ENCODE assay signal across 8 cellular contexts in the genomic region with DNA sequence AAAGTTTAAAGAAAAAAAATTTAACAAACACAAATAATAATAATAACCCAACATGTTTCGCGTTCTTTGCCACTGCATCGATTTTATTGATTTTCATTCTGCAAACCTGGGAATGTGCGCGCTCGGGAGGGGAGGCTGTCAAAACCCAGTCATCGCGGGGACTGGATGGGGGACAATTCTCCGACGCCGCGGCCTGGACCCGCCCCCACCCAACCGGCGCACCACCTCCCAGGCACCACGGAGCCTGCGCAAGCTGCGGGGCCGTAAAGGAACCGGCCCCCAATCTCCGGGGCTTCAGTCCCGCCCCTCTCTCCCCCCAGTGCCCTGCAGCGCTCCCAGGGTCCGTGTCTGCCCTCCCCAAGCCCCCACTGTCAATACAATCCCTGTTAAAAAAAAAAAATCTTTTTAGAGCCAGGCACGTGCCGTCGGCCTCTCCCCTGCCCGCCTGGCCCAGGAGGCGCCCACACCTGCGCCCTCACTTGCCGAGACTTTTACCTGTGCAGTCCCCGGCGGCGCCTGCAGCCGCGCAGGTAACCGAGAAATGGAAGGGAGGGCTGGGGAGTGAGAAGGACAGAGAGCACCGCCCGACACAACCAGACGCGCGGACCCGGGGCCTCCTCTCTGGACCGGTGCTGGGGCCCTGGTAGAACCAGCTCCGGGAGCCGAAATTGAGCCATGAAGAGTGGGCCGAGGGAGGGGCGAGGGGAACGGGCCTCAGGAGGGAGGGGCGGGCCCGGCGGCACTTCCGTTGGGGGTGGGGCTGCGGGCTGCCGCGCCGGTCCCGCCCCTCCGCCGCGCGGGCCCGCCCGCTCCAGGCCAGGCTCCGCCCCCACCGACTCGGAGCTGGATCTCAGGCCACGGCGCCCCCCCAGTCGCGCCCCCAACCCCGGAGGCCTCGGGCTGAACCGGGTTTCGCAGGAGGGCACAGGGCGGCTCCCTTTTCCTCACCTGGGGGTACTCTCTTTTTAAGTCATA. TPM values are rescaled to one million over a fixed set of nuclear protein-coding genes. Genes with fewer than 3 reads are reported as not detected.
DNase-seq lines count a peak whose midpoint lies in the region; ATAC-seq, FAIRE-seq and TF ChIP-seq lines count a peak whose summit lies in the region.

No MANE protein-coding gene starts in this region.

- H3K27ac ChIP-seq in RWPE2 (ENCODE audit: poor library complexity, severe bottlenecking) (peak overlapping the region; percentile 71), dorsolateral prefrontal cortex (peak overlapping the region in 51 of 59 donors; percentile 6 to 90 (median 75)), HepG2 (ENCODE audit: extremely low read length, insufficient read depth, low read length) (peak overlapping the region; percentile 86), stomach smooth muscle (ENCODE audit: low read length) (peak overlapping the region; percentile 64)

- TF ChIP-seq POLR2A in HepG2 (IDR thresholded peaks at IDR 0.05; ENCODE audit: insufficient read depth in 1 of 2, low read depth in 2 of 2, low read length in 2 of 2) = no peak; a peak in 1 of 4 replicates

- peak; percentile 40 to 48 for ATAC-seq in activated CD4-positive, CD25-positive, alpha-beta regulatory T cell treated with anti-CD3 and anti-CD28 coated beads, Interleukin-2, amount 50 U/mL, for 24 hours
- ATAC-seq in HG03460 (IDR thresholded peaks at IDR 0.05; ENCODE audit: unreplicated experiment) (peak; percentile 49), RWPE2 (ENCODE audit: low read depth) (peak; percentile 81), HepG2 (peak; percentile 68)

- H3K9ac ChIP-seq in HepG2 (ENCODE audit: insufficient read depth, low read depth, low read length) = peak overlapping the region; percentile 78
- H3K9ac ChIP-seq in stomach smooth muscle (ENCODE audit: low read length in 2 of 2) = peak overlapping the region; percentile 68 to 74

- CTCF ChIA-PET in HepG2 (lab: Yijun Ruan, JAX; ENCODE audit: low intra/inter-chr PET ratio, low total read pairs) = no interaction called here

- no peaks in the 10 kb centered on the region for H3K36me3 ChIP-seq in RWPE2 (ENCODE audit: low read depth)
- H3K36me3 ChIP-seq in HepG2 (replicated peaks in 1 of 2; ENCODE audit: control insufficient read depth in 1 of 2, insufficient read depth in 2 of 2, low read length in 2 of 2) = peaks cover 0 to 5% of the 10 kb centered on the region in 2 experiments; a peak in 1 of 5 replicates
- H3K36me3 ChIP-seq in stomach smooth muscle (ENCODE audit: control insufficient read depth in 2 of 2, insufficient read depth in 2 of 2, low read length in 2 of 2) = no peaks in the 10 kb centered on the region

- peaks cover 8% of the 10 kb centered on the region for H3K79me2 ChIP-seq in HepG2 (ENCODE audit: insufficient read depth, low read length)

- BruUV-seq in HepG2 (replicated peaks; lab: Mats Ljungman, UMichigan) = TSS peak; percentile 66

- H3K4me3 ChIP-seq in RWPE2 (ENCODE audit: severe bottlenecking) (peak overlapping the region; percentile 59), dorsolateral prefrontal cortex (peak overlapping the region; percentile 31 to 81 (median 63)), HepG2 (replicated peaks in 1 of 3; ENCODE audit: insufficient read depth in 1 of 3, low read depth in 2 of 3, low read length in 3 of 3) (peak overlapping the region; percentile 84 to 91 (median 87)), stomach smooth muscle (ENCODE audit: low read length in 2 of 2) (peak overlapping the region; percentile 72 to 82)

- no peak overlapping the region for H2AFZ ChIP-seq in HepG2 (ENCODE audit: low read length)

- WGBS in HepG2 (ENCODE audit: low lambda C conversion rate) = 2% methylated on average over 23 of the region's 76 CpGs

- intact Hi-C loops in dorsolateral prefrontal cortex (cut with DNase I) (loop anchor here (10.0 kb wide), 3 partner anchors 396 to 896 kb away; no protein-coding TSS in a partner anchor), HepG2 (cut with micrococcal nuclease; ENCODE audit: unreplicated experiment) (loop anchor here (5.0 to 10.0 kb wide), 3 partner anchors 196 to 1138 kb away; no protein-coding TSS in a partner anchor)

- H4K20me1 ChIP-seq in HepG2 (ENCODE audit: insufficient read depth, low read length) = no peaks in the 10 kb centered on the region

- DNase-seq in activated CD4-positive, CD25-positive, alpha-beta regulatory T cell treated with anti-CD3 and anti-CD28 coated beads, Interleukin-2, amount 50 U/mL, for 72 hours = no peak
- DNase-seq in RWPE2 (ENCODE audit: low spot score) = no peak
- peak in 2 of 10 donors; percentile 55 to 56 for DNase-seq in dorsolateral prefrontal cortex
- no peak for DNase-seq in HepG2 (ENCODE audit: low spot score)
- DNase-seq in RCC 7860 (ENCODE audit: low spot score) = no peak

- H3K9me3 ChIP-seq in RWPE2 (ENCODE audit: severe bottlenecking) (no peaks in the 10 kb centered on the region), HepG2 (ENCODE audit: low read length) (no peaks in the 10 kb centered on the region), stomach smooth muscle (ENCODE audit: control insufficient read depth in 2 of 2, low read length in 2 of 2) (peaks cover 0 to 3% of the 10 kb centered on the region in 2 donors)

- in situ Hi-C loops in HepG2 (cut with HindIII; ENCODE audit: extremely low pct_ligation_motif_present, low pct_unique_long_range_greater_than_20kb) = no loop called here

- TF ChIP-seq CTCF in RWPE2 (IDR thresholded peaks at IDR 0.05; ENCODE audit: poor library complexity, severe bottlenecking) (peak; percentile 11), dorsolateral prefrontal cortex (IDR thresholded peaks at IDR 0.05 in 54 of 56, conservative IDR thresholded peaks at IDR 0.05 in 2 of 56; ENCODE audit: low read depth in 1 of 56, partially characterized antibody in 56 of 56) (no peak), HepG2 (CRISPR knock-in tag; IDR thresholded peaks at IDR 0.05) (no peak; the same call in 1 of the 2 replicates)

- H3K27me3 ChIP-seq in RWPE2 (ENCODE audit: insufficient read depth, poor library complexity, severe bottlenecking) (no peaks in the 10 kb centered on the region), dorsolateral prefrontal cortex (peaks cover 0 to 95% (median 53%) of the 10 kb centered on the region in 45 donors), HepG2 (ENCODE audit: control insufficient read depth in 1 of 2, insufficient read depth in 2 of 2, low read length in 2 of 2) (no peaks in the 10 kb centered on the region), stomach smooth muscle (ENCODE audit: control insufficient read depth in 1 of 2, insufficient read depth in 2 of 2, low read length in 2 of 2) (no peaks in the 10 kb centered on the region)

- peak overlapping the region; percentile 73 for H3K4me2 ChIP-seq in HepG2 (ENCODE audit: low read depth, low read length)

- no peak for FAIRE-seq in HepG2 (lab: Jason Lieb, UNC)
- no peak for FAIRE-seq in RCC 7860 (lab: Jason Lieb, UNC)

- H3K4me1 ChIP-seq in RWPE2 (ENCODE audit: insufficient read depth, poor library complexity, severe bottlenecking) = peaks cover 6% of the 10 kb centered on the region
- H3K4me1 ChIP-seq in HepG2 (ENCODE audit: insufficient read depth, low read length) = peaks cover 20% of the 10 kb centered on the region
- H3K4me1 ChIP-seq in stomach smooth muscle (ENCODE audit: control insufficient read depth, insufficient read depth, low read length) = peaks cover 24% of the 10 kb centered on the region

- 0 out of 2 replicates have a peak, but pooled peaks have one; percentile 14 for TF ChIP-seq RAD21 in HepG2 (CRISPR knock-in tag; IDR thresholded peaks at IDR 0.05)

- POLR2A ChIA-PET in HepG2 (lab: Yijun Ruan, JAX) = interaction anchor here (1.0 to 1.9 kb wide), 13 partner anchors 7 to 616 kb away, joined by 3 to 35 read pairs (median 4); a partner anchor contains a TSS

- no peak for TF ChIP-seq EP300 in HepG2 (IDR thresholded peaks at IDR 0.05; ENCODE audit: low read depth in 2 of 2, low read length in 2 of 2)
- no peak for TF ChIP-seq EP300 in HepG2 (CRISPR knock-in tag; IDR thresholded peaks at IDR 0.05; ENCODE audit: borderline replicate concordance)

RNA-seq across cellular contexts. Expression of a gene that starts 7.6 kb away (rescaled TPM):
- total RNA-seq in dorsolateral prefrontal cortex (10 to 100 TPM in 49 of 120 experiments, 1 to 10 TPM in 71; 3.5 to 16.7 (median 9.6) TPM), HepG2 (2016; rRNA removed; fragmentation: Illumina TruSeq; extraction: Trizol) (5.8 and 8.3 TPM in 2 replicates)
- 1.8 and 1.9 TPM in 2 replicates for total RNA-seq in HepG2 (2016; cell fraction: cytosol; rRNA removed; fragmentation: Illumina TruSeq; extraction: Trizol; ENCODE audit: low read depth)
- 5.6 and 8.5 TPM in 2 replicates for total RNA-seq in HepG2 (2016; cell fraction: insoluble cytoplasmic fraction; rRNA removed; fragmentation: Illumina TruSeq; extraction: Trizol)
- 6.0 and 6.3 TPM in 2 replicates for total RNA-seq in HepG2 (2016; cell fraction: membrane; rRNA removed; fragmentation: Illumina TruSeq; extraction: Trizol)
- total RNA-seq in HepG2 (2016; cell fraction: nucleus; rRNA removed; fragmentation: Illumina TruSeq; extraction: Trizol) = 8.7 TPM in 2 replicates
- polyA plus RNA-seq in HepG2 (2011; rRNA removed) = 2.7 and 4.0 TPM in 2 replicates
- polyA plus RNA-seq in HepG2 (2011; cell fraction: cytosol; rRNA removed) = 2.4 and 4.0 TPM in 2 replicates
- 15.1 and 19.3 TPM in 2 replicates for polyA plus RNA-seq in HepG2 (2011; cell fraction: nucleus; rRNA removed)
- 9.8 and 13.3 TPM in 2 replicates for polyA plus RNA-seq in HepG2 (2012)
- polyA plus RNA-seq in HepG2 (2016; cell fraction: cytosol; fragmentation: Illumina TruSeq; extraction: Trizol; ENCODE audit: low read depth) = 1.3 and 1.4 TPM in 2 replicates
- polyA plus RNA-seq in HepG2 (2016; cell fraction: insoluble cytoplasmic fraction; fragmentation: Illumina TruSeq; extraction: Trizol; ENCODE audit: low read depth) = 13.9 and 16.9 TPM in 2 replicates
- polyA plus RNA-seq in HepG2 (2016; cell fraction: membrane; fragmentation: Illumina TruSeq; extraction: Trizol; ENCODE audit: low read depth) = 4.1 and 4.2 TPM in 2 replicates
- polyA plus RNA-seq in HepG2 (2016; cell fraction: nucleus; fragmentation: Illumina TruSeq; extraction: Trizol; ENCODE audit: insufficient read depth, low read depth) = 25.1 and 25.7 TPM in 2 replicates
- polyA minus RNA-seq in HepG2 (2011; rRNA and poly(A)+ RNA removed; ENCODE audit: low replicate concordance) = 1.0 and 15.3 TPM in 2 replicates
- polyA minus RNA-seq in HepG2 (2011; cell fraction: cytosol; rRNA and poly(A)+ RNA removed) = 10.1 and 11.8 TPM in 2 replicates
- polyA minus RNA-seq in HepG2 (2011; cell fraction: nucleus; rRNA and poly(A)+ RNA removed) = 7.0 and 10.7 TPM in 2 replicates

RNA-seq across cellular contexts. Expression of a gene that starts 22.2 kb away (rescaled TPM):
- total RNA-seq in dorsolateral prefrontal cortex (10 to 100 TPM in 54 of 120 experiments, 1 to 10 TPM in 66; 2.8 to 27.7 (median 9.5) TPM), HepG2 (2016; rRNA removed; fragmentation: Illumina TruSeq; extraction: Trizol) (19.3 and 22.0 TPM in 2 replicates)
- 70.4 and 78.7 TPM in 2 replicates for total RNA-seq in HepG2 (2016; cell fraction: cytosol; rRNA removed; fragmentation: Illumina TruSeq; extraction: Trizol; ENCODE audit: low read depth)
- total RNA-seq in HepG2 (2016; cell fraction: insoluble cytoplasmic fraction; rRNA removed; fragmentation: Illumina TruSeq; extraction: Trizol) = 20.0 and 23.4 TPM in 2 replicates
- total RNA-seq in HepG2 (2016; cell fraction: membrane; rRNA removed; fragmentation: Illumina TruSeq; extraction: Trizol) = 36.7 and 40.7 TPM in 2 replicates
- 27.3 and 38.1 TPM in 2 replicates for total RNA-seq in HepG2 (2016; cell fraction: nucleus; rRNA removed; fragmentation: Illumina TruSeq; extraction: Trizol)
- polyA plus RNA-seq in HepG2 (2011; rRNA removed) = 13.4 and 17.7 TPM in 2 replicates
- polyA plus RNA-seq in HepG2 (2011; cell fraction: cytosol; rRNA removed) = 18.1 and 21.4 TPM in 2 replicates
- 10.7 and 11.9 TPM in 2 replicates for polyA plus RNA-seq in HepG2 (2011; cell fraction: nucleus; rRNA removed)
- polyA plus RNA-seq in HepG2 (2012) = 14.6 and 23.3 TPM in 2 replicates
- polyA plus RNA-seq in HepG2 (2016; cell fraction: cytosol; fragmentation: Illumina TruSeq; extraction: Trizol; ENCODE audit: low read depth) = 51.8 and 58.1 TPM in 2 replicates
- 25.9 and 29.7 TPM in 2 replicates for polyA plus RNA-seq in HepG2 (2016; cell fraction: insoluble cytoplasmic fraction; fragmentation: Illumina TruSeq; extraction: Trizol; ENCODE audit: low read depth)
- polyA plus RNA-seq in HepG2 (2016; cell fraction: membrane; fragmentation: Illumina TruSeq; extraction: Trizol; ENCODE audit: low read depth) = 28.6 and 35.5 TPM in 2 replicates
- polyA plus RNA-seq in HepG2 (2016; cell fraction: nucleus; fragmentation: Illumina TruSeq; extraction: Trizol; ENCODE audit: insufficient read depth, low read depth) = 9.9 and 22.8 TPM in 2 replicates
- 4.1 and 25.5 TPM in 2 replicates for polyA minus RNA-seq in HepG2 (2011; rRNA and poly(A)+ RNA removed; ENCODE audit: low replicate concordance)
- 5.1 and 7.5 TPM in 2 replicates for polyA minus RNA-seq in HepG2 (2011; cell fraction: cytosol; rRNA and poly(A)+ RNA removed)
- polyA minus RNA-seq in HepG2 (2011; cell fraction: nucleus; rRNA and poly(A)+ RNA removed) = 58.6 and 83.8 TPM in 2 replicates
